ENCODE assay signal across 1 cellular context in the genomic region with DNA sequence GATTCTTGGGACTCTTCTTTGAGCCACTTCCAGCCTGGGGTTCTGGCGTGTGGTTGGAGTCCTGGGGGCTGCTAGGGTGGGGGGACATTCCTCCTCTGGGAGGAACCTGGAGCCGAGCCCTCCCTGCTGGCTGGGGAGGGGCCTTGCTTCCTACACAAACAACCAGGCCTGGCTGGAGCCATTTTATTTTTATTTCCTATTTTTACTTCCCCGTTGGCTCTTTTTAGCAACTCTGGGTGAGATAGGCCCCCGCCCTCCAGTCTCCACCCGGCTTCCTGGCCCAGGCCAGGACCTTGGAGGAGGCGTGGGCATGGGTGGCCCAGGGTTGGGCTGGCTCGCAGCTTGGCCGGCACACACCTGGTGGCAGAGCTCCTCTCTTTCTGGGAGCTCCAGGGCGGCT.
TF ChIP-seq lines count a peak whose summit lies in the region.

No MANE protein-coding gene starts in this region.

TF ChIP-seq in WTC11, 78 proteins besides CTCF, POLR2A, EP300 and RAD21:
- no peak for TF ChIP-seq ZBTB43 (CRISPR knock-in tag; IDR thresholded peaks at IDR 0.05)
- TF ChIP-seq, protein P1, sequence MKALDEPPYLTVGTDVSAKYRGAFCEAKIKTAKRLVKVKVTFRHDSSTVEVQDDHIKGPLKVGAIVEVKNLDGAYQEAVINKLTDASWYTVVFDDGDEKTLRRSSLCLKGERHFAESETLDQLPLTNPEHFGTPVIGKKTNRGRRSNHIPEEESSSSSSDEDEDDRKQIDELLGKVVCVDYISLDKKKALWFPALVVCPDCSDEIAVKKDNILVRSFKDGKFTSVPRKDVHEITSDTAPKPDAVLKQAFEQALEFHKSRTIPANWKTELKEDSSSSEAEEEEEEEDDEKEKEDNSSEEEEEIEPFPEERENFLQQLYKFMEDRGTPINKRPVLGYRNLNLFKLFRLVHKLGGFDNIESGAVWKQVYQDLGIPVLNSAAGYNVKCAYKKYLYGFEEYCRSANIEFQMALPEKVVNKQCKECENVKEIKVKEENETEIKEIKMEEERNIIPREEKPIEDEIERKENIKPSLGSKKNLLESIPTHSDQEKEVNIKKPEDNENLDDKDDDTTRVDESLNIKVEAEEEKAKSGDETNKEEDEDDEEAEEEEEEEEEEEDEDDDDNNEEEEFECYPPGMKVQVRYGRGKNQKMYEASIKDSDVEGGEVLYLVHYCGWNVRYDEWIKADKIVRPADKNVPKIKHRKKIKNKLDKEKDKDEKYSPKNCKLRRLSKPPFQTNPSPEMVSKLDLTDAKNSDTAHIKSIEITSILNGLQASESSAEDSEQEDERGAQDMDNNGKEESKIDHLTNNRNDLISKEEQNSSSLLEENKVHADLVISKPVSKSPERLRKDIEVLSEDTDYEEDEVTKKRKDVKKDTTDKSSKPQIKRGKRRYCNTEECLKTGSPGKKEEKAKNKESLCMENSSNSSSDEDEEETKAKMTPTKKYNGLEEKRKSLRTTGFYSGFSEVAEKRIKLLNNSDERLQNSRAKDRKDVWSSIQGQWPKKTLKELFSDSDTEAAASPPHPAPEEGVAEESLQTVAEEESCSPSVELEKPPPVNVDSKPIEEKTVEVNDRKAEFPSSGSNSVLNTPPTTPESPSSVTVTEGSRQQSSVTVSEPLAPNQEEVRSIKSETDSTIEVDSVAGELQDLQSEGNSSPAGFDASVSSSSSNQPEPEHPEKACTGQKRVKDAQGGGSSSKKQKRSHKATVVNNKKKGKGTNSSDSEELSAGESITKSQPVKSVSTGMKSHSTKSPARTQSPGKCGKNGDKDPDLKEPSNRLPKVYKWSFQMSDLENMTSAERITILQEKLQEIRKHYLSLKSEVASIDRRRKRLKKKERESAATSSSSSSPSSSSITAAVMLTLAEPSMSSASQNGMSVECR (CRISPR knock-in tag; IDR thresholded peaks at IDR 0.05; ENCODE audit: borderline replicate concordance) = no peak
- TF ChIP-seq IRF1 (CRISPR knock-in tag; IDR thresholded peaks at IDR 0.05) = no peak
- TF ChIP-seq, protein P2, sequence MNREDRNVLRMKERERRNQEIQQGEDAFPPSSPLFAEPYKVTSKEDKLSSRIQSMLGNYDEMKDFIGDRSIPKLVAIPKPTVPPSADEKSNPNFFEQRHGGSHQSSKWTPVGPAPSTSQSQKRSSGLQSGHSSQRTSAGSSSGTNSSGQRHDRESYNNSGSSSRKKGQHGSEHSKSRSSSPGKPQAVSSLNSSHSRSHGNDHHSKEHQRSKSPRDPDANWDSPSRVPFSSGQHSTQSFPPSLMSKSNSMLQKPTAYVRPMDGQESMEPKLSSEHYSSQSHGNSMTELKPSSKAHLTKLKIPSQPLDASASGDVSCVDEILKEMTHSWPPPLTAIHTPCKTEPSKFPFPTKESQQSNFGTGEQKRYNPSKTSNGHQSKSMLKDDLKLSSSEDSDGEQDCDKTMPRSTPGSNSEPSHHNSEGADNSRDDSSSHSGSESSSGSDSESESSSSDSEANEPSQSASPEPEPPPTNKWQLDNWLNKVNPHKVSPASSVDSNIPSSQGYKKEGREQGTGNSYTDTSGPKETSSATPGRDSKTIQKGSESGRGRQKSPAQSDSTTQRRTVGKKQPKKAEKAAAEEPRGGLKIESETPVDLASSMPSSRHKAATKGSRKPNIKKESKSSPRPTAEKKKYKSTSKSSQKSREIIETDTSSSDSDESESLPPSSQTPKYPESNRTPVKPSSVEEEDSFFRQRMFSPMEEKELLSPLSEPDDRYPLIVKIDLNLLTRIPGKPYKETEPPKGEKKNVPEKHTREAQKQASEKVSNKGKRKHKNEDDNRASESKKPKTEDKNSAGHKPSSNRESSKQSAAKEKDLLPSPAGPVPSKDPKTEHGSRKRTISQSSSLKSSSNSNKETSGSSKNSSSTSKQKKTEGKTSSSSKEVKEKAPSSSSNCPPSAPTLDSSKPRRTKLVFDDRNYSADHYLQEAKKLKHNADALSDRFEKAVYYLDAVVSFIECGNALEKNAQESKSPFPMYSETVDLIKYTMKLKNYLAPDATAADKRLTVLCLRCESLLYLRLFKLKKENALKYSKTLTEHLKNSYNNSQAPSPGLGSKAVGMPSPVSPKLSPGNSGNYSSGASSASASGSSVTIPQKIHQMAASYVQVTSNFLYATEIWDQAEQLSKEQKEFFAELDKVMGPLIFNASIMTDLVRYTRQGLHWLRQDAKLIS (CRISPR knock-in tag; IDR thresholded peaks at IDR 0.05; ENCODE audit: borderline replicate concordance) = no peak
- no peak for TF ChIP-seq OVOL2 (CRISPR knock-in tag; IDR thresholded peaks at IDR 0.05; ENCODE audit: borderline replicate concordance)
- TF ChIP-seq ZNF219 (CRISPR knock-in tag; IDR thresholded peaks at IDR 0.05; ENCODE audit: borderline replicate concordance) = no peak
- no peak for TF ChIP-seq GTF2I (CRISPR knock-in tag; conservative IDR thresholded peaks at IDR 0.05)
- no peak for TF ChIP-seq GRHL2 (CRISPR knock-in tag; IDR thresholded peaks at IDR 0.05; ENCODE audit: insufficient replicate concordance, severe bottlenecking)
- no peak for TF ChIP-seq FOXK1 (CRISPR knock-in tag; IDR thresholded peaks at IDR 0.05)
- TF ChIP-seq ZNF263 (CRISPR knock-in tag; IDR thresholded peaks at IDR 0.05; ENCODE audit: low read depth) = no peak
- TF ChIP-seq NR3C1 (CRISPR knock-in tag; conservative IDR thresholded peaks at IDR 0.05; ENCODE audit: low read depth) = no peak
- TF ChIP-seq, protein P3, sequence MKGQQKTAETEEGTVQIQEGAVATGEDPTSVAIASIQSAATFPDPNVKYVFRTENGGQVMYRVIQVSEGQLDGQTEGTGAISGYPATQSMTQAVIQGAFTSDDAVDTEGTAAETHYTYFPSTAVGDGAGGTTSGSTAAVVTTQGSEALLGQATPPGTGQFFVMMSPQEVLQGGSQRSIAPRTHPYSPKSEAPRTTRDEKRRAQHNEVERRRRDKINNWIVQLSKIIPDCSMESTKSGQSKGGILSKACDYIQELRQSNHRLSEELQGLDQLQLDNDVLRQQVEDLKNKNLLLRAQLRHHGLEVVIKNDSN (CRISPR knock-in tag; IDR thresholded peaks at IDR 0.05) = no peak
- TF ChIP-seq HMGXB4 (CRISPR knock-in tag; IDR thresholded peaks at IDR 0.05) = no peak
- TF ChIP-seq JUN (CRISPR knock-in tag; IDR thresholded peaks at IDR 0.05) = no peak
- no peak for TF ChIP-seq CBFB (CRISPR knock-in tag; IDR thresholded peaks at IDR 0.05; ENCODE audit: low read depth)
- no peak for TF ChIP-seq ESRRA (CRISPR knock-in tag; IDR thresholded peaks at IDR 0.05; ENCODE audit: borderline replicate concordance)
- no peak for TF ChIP-seq ZNF423 (CRISPR knock-in tag; IDR thresholded peaks at IDR 0.05)
- no peak for TF ChIP-seq CREB1 (CRISPR knock-in tag; IDR thresholded peaks at IDR 0.05)
- no peak for TF ChIP-seq NFATC4 (CRISPR knock-in tag; IDR thresholded peaks at IDR 0.05)
- no peak for TF ChIP-seq NFE2L1 (CRISPR knock-in tag; IDR thresholded peaks at IDR 0.05)
